8 cellular contexts compared by ENCODE assay signal in the genomic region with DNA sequence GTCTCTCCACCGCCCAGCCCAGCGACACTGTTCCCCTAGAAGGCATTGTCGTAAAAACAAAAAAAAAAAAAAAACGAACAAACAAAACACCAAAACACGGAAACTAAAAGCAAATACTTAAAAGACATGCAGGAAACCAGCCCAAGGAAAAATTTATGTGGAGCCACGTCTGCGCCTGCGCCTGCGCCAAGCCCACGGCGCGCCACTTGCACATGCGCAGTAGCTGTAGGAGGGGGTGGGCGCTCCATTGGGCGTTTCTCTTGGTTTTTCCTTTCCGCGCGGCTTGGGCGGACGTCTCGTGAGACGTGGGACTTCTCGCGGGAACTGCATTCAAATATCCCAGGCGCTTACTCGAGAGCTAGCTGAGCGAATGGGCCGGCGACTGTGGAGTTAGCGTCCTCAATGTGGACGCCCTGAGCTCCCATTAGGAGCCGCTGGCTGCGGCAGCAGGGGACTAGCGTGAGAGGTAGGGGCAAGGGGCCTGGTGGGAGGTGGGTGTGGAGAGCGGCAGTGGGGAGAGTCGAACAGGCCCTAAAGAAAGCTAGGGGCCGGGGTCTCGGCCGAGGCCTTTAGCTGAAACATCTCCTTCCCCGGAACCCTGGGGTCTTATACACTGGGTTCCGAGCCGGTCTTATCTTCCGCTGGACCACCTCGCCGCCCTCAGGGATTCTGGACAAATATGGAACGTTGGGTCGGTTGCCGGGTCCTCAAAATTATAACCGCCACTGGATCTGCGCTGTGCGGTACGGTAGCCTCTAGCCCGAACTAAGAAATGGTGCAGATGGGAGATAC. TPM values are rescaled to one million over a fixed set of nuclear protein-coding genes. Genes with fewer than 3 reads are reported as not detected.
A peak's percentile ranks its signal among the peaks of the same experiment; 100 is the strongest.
DNase-seq lines count a peak whose midpoint lies in the region; ATAC-seq lines count a peak whose summit lies in the region.

A gene with protein sequence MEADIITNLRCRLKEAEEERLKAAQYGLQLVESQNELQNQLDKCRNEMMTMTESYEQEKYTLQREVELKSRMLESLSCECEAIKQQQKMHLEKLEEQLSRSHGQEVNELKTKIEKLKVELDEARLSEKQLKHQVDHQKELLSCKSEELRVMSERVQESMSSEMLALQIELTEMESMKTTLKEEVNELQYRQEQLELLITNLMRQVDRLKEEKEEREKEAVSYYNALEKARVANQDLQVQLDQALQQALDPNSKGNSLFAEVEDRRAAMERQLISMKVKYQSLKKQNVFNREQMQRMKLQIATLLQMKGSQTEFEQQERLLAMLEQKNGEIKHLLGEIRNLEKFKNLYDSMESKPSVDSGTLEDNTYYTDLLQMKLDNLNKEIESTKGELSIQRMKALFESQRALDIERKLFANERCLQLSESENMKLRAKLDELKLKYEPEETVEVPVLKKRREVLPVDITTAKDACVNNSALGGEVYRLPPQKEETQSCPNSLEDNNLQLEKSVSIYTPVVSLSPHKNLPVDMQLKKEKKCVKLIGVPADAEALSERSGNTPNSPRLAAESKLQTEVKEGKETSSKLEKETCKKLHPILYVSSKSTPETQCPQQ (plus strand): TSS at position 350 of the 792 bp plus-strand sequence. CDS start 4,644 bp downstream, outside the sequence.

- H3K27me3 ChIP-seq in CD8-positive, alpha-beta memory T cell (ENCODE audit: insufficient read depth, low read length, poor library complexity, severe bottlenecking): no peaks in the 10 kb centered on the region
- H3K27me3 ChIP-seq in effector memory CD4-positive, alpha-beta T cell (replicated peaks; ENCODE audit: control insufficient read depth, insufficient read depth, low read length, poor library complexity, severe bottlenecking): no peaks in the 10 kb centered on the region

- CTCF ChIA-PET in CD8-positive, alpha-beta memory T cell (lab: Charles Lee): interaction anchor here (0.5 to 5.3 kb wide), 7 partner anchors 9 to 596 kb away, joined by 3 to 29 read pairs (median 3); no protein-coding TSS in a partner anchor

- POLR2A ChIA-PET in CD8-positive, alpha-beta memory T cell (lab: Charles Lee): interaction anchor here (0.7 to 1.3 kb wide), 4 partner anchors 12 to 1004 kb away, joined by 6 to 10 read pairs (median 8); a partner anchor contains a TSS

- ATAC-seq in GM19468 (IDR thresholded peaks at IDR 0.05; ENCODE audit: extremely low read depth, unreplicated experiment): peak; percentile 86

- peak within 1 kb of the TSS; percentile 93 for H3K4me3 ChIP-seq in CD8-positive, alpha-beta memory T cell (ENCODE audit: low read length)
- H3K4me3 ChIP-seq in effector memory CD4-positive, alpha-beta T cell (ENCODE audit: insufficient read depth, low read depth, low read length, poor library complexity, severe bottlenecking): peak within 1 kb of the TSS; percentile 64

- peak within 1 kb of the TSS; percentile 79 for H3K27ac ChIP-seq in CD8-positive, alpha-beta memory T cell (ENCODE audit: low read depth, low read length)
- peak within 1 kb of the TSS; percentile 58 for H3K27ac ChIP-seq in effector memory CD4-positive, alpha-beta T cell (ENCODE audit: insufficient read depth, low read length, poor library complexity, severe bottlenecking)

- peaks cover 0 to 13% (median 2%) of the 10 kb centered on the region in 3 donors for H3K36me3 Mint-ChIP-seq in CD8-positive, alpha-beta memory T cell

- peak within 1 kb of the TSS; percentile 85 to 97 (median 88) for H3K27ac Mint-ChIP-seq in CD8-positive, alpha-beta memory T cell

- peaks cover 15% of the 10 kb centered on the region for H3K4me1 ChIP-seq in CD8-positive, alpha-beta memory T cell (ENCODE audit: insufficient read depth, low read length)
- H3K4me1 ChIP-seq in effector memory CD4-positive, alpha-beta T cell (ENCODE audit: control insufficient read depth, insufficient read depth, low read length, poor library complexity, severe bottlenecking): peaks cover 6% of the 10 kb centered on the region

- DNase-seq in CD8-positive, alpha-beta memory T cell: peak; percentile 89 to 96 (median 92)
- peak; percentile 88 for DNase-seq in HS-5 (ENCODE audit: low read depth)
- DNase-seq in NK-92 treated with Interleukin-12 subunit alpha and Interleukin-12 subunit beta, amount 100 ng/mL, for 24 hours (lab: John Stamatoyannopoulos, UW): peak; percentile 91
- DNase-seq in activated CD8-positive, alpha-beta memory T cell treated with anti-CD3 and anti-CD28 coated beads for 24 hours: peak; percentile 97
- DNase-seq in effector memory CD4-positive, alpha-beta T cell: peak; percentile 88 to 93 (median 88)
- peak; percentile 96 to 98 for DNase-seq in lung microvascular endothelial cell (ENCODE audit: low read depth in 2 of 2)
- DNase-seq in stimulated activated CD4-positive, alpha-beta T cell treated with anti-CD3 and anti-CD28 coated beads, TNF-alpha, amount 100 ng/mL, for 48 hours (ENCODE audit: low read depth in 3 of 3): peak; percentile 86 to 93 (median 93)

- H3K27me3 Mint-ChIP-seq in CD8-positive, alpha-beta memory T cell: peaks cover 6 to 7% of the 10 kb centered on the region in 2 donors

- H3K4me1 Mint-ChIP-seq in CD8-positive, alpha-beta memory T cell: peaks cover 14 to 41% (median 38%) of the 10 kb centered on the region in 3 donors

- no peaks in the 10 kb centered on the region for H3K36me3 ChIP-seq in CD8-positive, alpha-beta memory T cell (ENCODE audit: insufficient read depth, low read length)
- H3K36me3 ChIP-seq in effector memory CD4-positive, alpha-beta T cell (ENCODE audit: control insufficient read depth, insufficient read depth, low read length): no peaks in the 10 kb centered on the region

- peak within 1 kb of the TSS; percentile 96 to 99 (median 97) for H3K4me3 Mint-ChIP-seq in CD8-positive, alpha-beta memory T cell

- H3K9me3 Mint-ChIP-seq in CD8-positive, alpha-beta memory T cell: no peaks in the 10 kb centered on the region

- no peaks in the 10 kb centered on the region for H3K9me3 ChIP-seq in CD8-positive, alpha-beta memory T cell (ENCODE audit: low read length)
- H3K9me3 ChIP-seq in effector memory CD4-positive, alpha-beta T cell (ENCODE audit: control insufficient read depth, low read length): no peaks in the 10 kb centered on the region

RNA-seq across cellular contexts. Expression of the gene that starts here (rescaled TPM):
- 10 to 100 TPM; 39.1 to 43.1 TPM for total RNA-seq in CD8-positive, alpha-beta memory T cell
- 6.6 TPM for polyA plus RNA-seq in CD8-positive, alpha-beta memory T cell
- 5.2 and 10.9 TPM in 2 replicates for total RNA-seq in lung microvascular endothelial cell

Comparison
In these comparisons a context has a peak if more than half of its experiments do, and no peak if none do; other contexts are left out.
1. Peak in every context shown above with its lines: DNase-seq, ATAC-seq, H3K4me3 ChIP-seq and H3K27ac ChIP-seq.